Comparison of ENCODE assay signal across 17 cellular contexts in genomic region chr22:19175026-19175601, GRCh38. TPM values are rescaled to one million over a fixed set of nuclear protein-coding genes. Genes with fewer than 3 reads are reported as not detected.
DNase-seq lines count a peak whose midpoint lies in the region; ATAC-seq and TF ChIP-seq lines count a peak whose summit lies in the region.
"Had no signal": no experiment of that assay in that cellular context is flagged by ENCODE, and none has a peak within 500 bp of the region (broad histone marks: within the 10 kb centered on the region; RNA-seq: fewer than 3 reads in every experiment).

No MANE protein-coding gene starts in this region.

- TF ChIP-seq CTCF in Peyer's patch (IDR thresholded peaks at IDR 0.05) = no peak

- no peak for ATAC-seq in stimulated activated effector memory CD8-positive, alpha-beta T cell treated with anti-CD3 and anti-CD28 coated beads, Interleukin-12 subunit alpha, Interleukin-12 subunit beta, amount 100 ng/mL, for 72 hours
- ATAC-seq in HG02642 (IDR thresholded peaks at IDR 0.05; ENCODE audit: poor library complexity, unreplicated experiment) = no peak
- ATAC-seq: left colon had no signal

- peak overlapping the region; percentile 96 for H3K27ac Mint-ChIP-seq in activated T-cell treated with anti-CD3 and anti-CD28 coated beads, Interleukin-2, amount 50 U/mL, for 24 hours
- H3K27ac Mint-ChIP-seq in stimulated activated effector memory CD8-positive, alpha-beta T cell treated with anti-CD3 and anti-CD28 coated beads, Interleukin-12 subunit alpha, Interleukin-12 subunit beta, amount 100 ng/mL, for 72 hours = peak overlapping the region; percentile 34
- H3K27ac Mint-ChIP-seq: T-helper 1 cell treated with Interleukin-12 subunit alpha and Interleukin-12 subunit beta and Interleukin-4 antibody, amounts not matched to agents 30 μg/mL and 1 μg/mL, for 36 hours had no signal

- H3K27me3 ChIP-seq in Peyer's patch = peaks cover 0 to under 1% of the 10 kb centered on the region in 2 donors

- no peak for TF ChIP-seq POLR2A in Peyer's patch (IDR thresholded peaks at IDR 0.05)

- H3K36me3 ChIP-seq in Peyer's patch = peaks cover 0 to 15% (median 0%) of the 10 kb centered on the region in 3 donors

- H3K36me3 Mint-ChIP-seq in activated T-cell treated with anti-CD3 and anti-CD28 coated beads, Interleukin-2, amount 50 U/mL, for 24 hours (ENCODE audit: low read depth) = peaks cover 45% of the 10 kb centered on the region
- H3K36me3 Mint-ChIP-seq in stimulated activated effector memory CD8-positive, alpha-beta T cell treated with anti-CD3 and anti-CD28 coated beads, Interleukin-12 subunit alpha, Interleukin-12 subunit beta, amount 100 ng/mL, for 72 hours = peaks cover 17% of the 10 kb centered on the region
- H3K36me3 Mint-ChIP-seq: brain, type B pancreatic cell had no signal

- H3K27ac ChIP-seq in Peyer's patch = peak overlapping the region in 3 of 4 donors; percentile 13 to 60 (median 36)

- H3K4me1 ChIP-seq in Peyer's patch = peaks cover 0 to 64% (median 46%) of the 10 kb centered on the region in 4 donors

- peaks cover 50% of the 10 kb centered on the region for H3K4me1 Mint-ChIP-seq in activated T-cell treated with anti-CD3 and anti-CD28 coated beads, Interleukin-2, amount 50 U/mL, for 24 hours (ENCODE audit: low read depth)
- peaks cover 48% of the 10 kb centered on the region for H3K4me1 Mint-ChIP-seq in stimulated activated effector memory CD8-positive, alpha-beta T cell treated with anti-CD3 and anti-CD28 coated beads, Interleukin-12 subunit alpha, Interleukin-12 subunit beta, amount 100 ng/mL, for 72 hours

- H3K4me3 ChIP-seq in Peyer's patch = no peak overlapping the region

- H3K27me3 Mint-ChIP-seq in activated T-cell treated with anti-CD3 and anti-CD28 coated beads, Interleukin-2, amount 50 U/mL, for 24 hours = peaks cover 5% of the 10 kb centered on the region

- H3K9me3 Mint-ChIP-seq in activated T-cell treated with anti-CD3 and anti-CD28 coated beads, Interleukin-2, amount 50 U/mL, for 24 hours = no peaks in the 10 kb centered on the region
- H3K9me3 Mint-ChIP-seq in stimulated activated effector memory CD8-positive, alpha-beta T cell treated with anti-CD3 and anti-CD28 coated beads, Interleukin-12 subunit alpha, Interleukin-12 subunit beta, amount 100 ng/mL, for 72 hours = no peaks in the 10 kb centered on the region
- H3K9me3 Mint-ChIP-seq: activated CD4-positive, alpha-beta T cell treated with anti-CD3 and anti-CD28 coated beads, Interleukin-2, amount 10 ng/mL, durations not matched to agents 7 days and 5 days; brain; T-helper 1 cell treated with Interleukin-12 subunit alpha and Interleukin-12 subunit beta and Interleukin-4 antibody, amounts not matched to agents 30 μg/mL and 1 μg/mL, for 36 hours; type B pancreatic cell had no signal

- DNase-seq in activated T-cell treated with anti-CD3 and anti-CD28 coated beads, Interleukin-2, amount 50 U/mL, for 24 hours = no peak
- DNase-seq in activated T-cell treated with anti-CD3 and anti-CD28 coated beads, Interleukin-2, amount 50 U/mL, for 1 hour = no peak
- DNase-seq in Peyer's patch (no peak), islet precursor cell (peak; percentile 41), kidney glomerular epithelial cell (lab: John Stamatoyannopoulos, UW) (no peak), GOT3 (lab: John Stamatoyannopoulos, UW) (no peak)
- DNase-seq in stimulated activated effector memory CD8-positive, alpha-beta T cell treated with anti-CD3 and anti-CD28 coated beads, Interleukin-12 subunit alpha, Interleukin-12 subunit beta, amount 100 ng/mL, for 72 hours (ENCODE audit: low spot score in 2 of 2) = no peak
- DNase-seq: 8988T; activated CD4-positive, alpha-beta T cell treated with anti-CD3 and anti-CD28 coated beads, Interleukin-2, amount 10 ng/mL, durations not matched to agents 7 days and 5 days; effector memory CD4-positive, alpha-beta T cell; stimulated activated CD4-positive, alpha-beta T cell treated with anti-CD3 and anti-CD28 coated beads, Interleukin-12 subunit alpha, Interleukin-12 subunit beta, amount 100 ng/mL, for 4 hours had no signal

- no peak overlapping the region for H3K4me3 Mint-ChIP-seq in activated T-cell treated with anti-CD3 and anti-CD28 coated beads, Interleukin-2, amount 50 U/mL, for 24 hours
- no peak overlapping the region for H3K4me3 Mint-ChIP-seq in stimulated activated effector memory CD8-positive, alpha-beta T cell treated with anti-CD3 and anti-CD28 coated beads, Interleukin-12 subunit alpha, Interleukin-12 subunit beta, amount 100 ng/mL, for 72 hours
- H3K4me3 Mint-ChIP-seq: activated CD4-positive, alpha-beta T cell treated with anti-CD3 and anti-CD28 coated beads, Interleukin-2, amount 10 ng/mL, durations not matched to agents 7 days and 5 days had no signal

- H3K9me3 ChIP-seq in Peyer's patch = no peaks in the 10 kb centered on the region

RNA-seq across cellular contexts. Expression of gene SLC25A1, which starts 3.4 kb away (rescaled TPM):
- total RNA-seq in Peyer's patch = 100 to 1,000 TPM in 3 of 4 donors, 10 to 100 TPM in 1; 68.5 to 229 (median 185) TPM

RNA-seq across cellular contexts. Expression of gene GSC2, which starts 25.0 kb away (rescaled TPM):
- not detected for total RNA-seq in Peyer's patch
- total RNA-seq: activated CD4-positive, alpha-beta T cell treated with anti-CD3 and anti-CD28 coated beads, Interleukin-2, amount 10 ng/mL, durations not matched to agents 7 days and 5 days; left colon; M059J had no signal

RNA-seq across cellular contexts. Expression of gene ESS2, which starts 30.7 kb away (rescaled TPM):
- 10 to 100 TPM; 10.1 to 36.3 (median 14.3) TPM for total RNA-seq in Peyer's patch

RNA-seq across cellular contexts. Expression of gene TSSK2, which starts 44.0 kb away (rescaled TPM):
- under 1 TPM in 1 of 4 donors, not detected in 3; 0.85 TPM for total RNA-seq in Peyer's patch
- total RNA-seq: activated CD4-positive, alpha-beta T cell treated with anti-CD3 and anti-CD28 coated beads, Interleukin-2, amount 10 ng/mL, durations not matched to agents 7 days and 5 days; left colon; M059J had no signal

RNA-seq across cellular contexts. Expression of gene DGCR2, which starts 52.9 kb away (rescaled TPM):
- 100 to 1,000 TPM in 1 of 4 donors, 10 to 100 TPM in 3; 49.5 to 101 (median 92.1) TPM for total RNA-seq in Peyer's patch
